In genomic region chr11:43269229-43269928, GRCh38 we compare ENCODE assay signal across 15 cellular contexts. TPM values are rescaled to one million over a fixed set of nuclear protein-coding genes. Genes with fewer than 3 reads are reported as not detected.
DNase-seq lines count a peak whose midpoint lies in the region; ATAC-seq and TF ChIP-seq lines count a peak whose summit lies in the region.
"Had no signal": no experiment of that assay in that cellular context is flagged by ENCODE, and none has a peak within 500 bp of the region (broad histone marks: within the 10 kb centered on the region; RNA-seq: fewer than 3 reads in every experiment).

No MANE protein-coding gene starts in this region.

- intact Hi-C loops in A673 (cut with micrococcal nuclease; ENCODE audit: unreplicated experiment) (loop anchor here (5.0 kb wide), 1 partner anchor 152 kb away; no protein-coding TSS in a partner anchor), IMR-90 (cut with micrococcal nuclease) (no loop called here)
- intact Hi-C loops in activated CD4-positive, alpha-beta T cell treated with anti-CD3 and anti-CD28 coated beads, Interleukin-2, amount 10 ng/mL, durations not matched to agents 24 days and 14 days (cut with micrococcal nuclease) = no loop called here

- H3K9ac ChIP-seq in IMR-90 (ENCODE audit: low read depth, low read length) = no peak overlapping the region
- H3K9ac ChIP-seq: parathyroid adenoma had no signal

- H2BK15ac ChIP-seq in IMR-90 (ENCODE audit: low read depth, low read length) = no peak overlapping the region

- H4K8ac ChIP-seq in IMR-90 (ENCODE audit: low read depth in 2 of 2, low read length in 2 of 2) = no peak overlapping the region

- peaks cover 4 to 30% of the 10 kb centered on the region in 2 donors for H3K27me3 Mint-ChIP-seq in T-cell
- no peaks in the 10 kb centered on the region for H3K27me3 Mint-ChIP-seq in activated CD4-positive, alpha-beta T cell treated with anti-CD3 and anti-CD28 coated beads, Interleukin-2, amount 10 ng/mL, durations not matched to agents 24 days and 14 days

- no peak for TF ChIP-seq CTCF in A673 (conservative IDR thresholded peaks at IDR 0.05; ENCODE audit: low read depth, low read length)
- no peak for TF ChIP-seq CTCF in IMR-90 (conservative IDR thresholded peaks at IDR 0.05; ENCODE audit: low read depth, low read length)

- no peak overlapping the region for H2AK9ac ChIP-seq in IMR-90 (replicated peaks; ENCODE audit: low read depth, low read length, poor library complexity)

- WGBS in IMR-90 (ENCODE audit: extremely low coverage in 2 of 2, insufficient read length in 1 of 2), 2 experiments = 35% methylated on average over 3 of the region's 16 CpGs; no CpG with 5 or more reads in 1 of the 2 experiments

- H3K23ac ChIP-seq in IMR-90 (ENCODE audit: low read depth, low read length) = no peak overlapping the region

- H3K4ac ChIP-seq in IMR-90 (ENCODE audit: low read depth, low read length) = no peak overlapping the region

- H3K36me3 ChIP-seq in A673 (ENCODE audit: insufficient read depth, low read length, poor library complexity, severe bottlenecking) (no peaks in the 10 kb centered on the region), IMR-90 (ENCODE audit: control insufficient read depth, insufficient read depth, low read length) (no peaks in the 10 kb centered on the region)
- H3K36me3 ChIP-seq: colonic mucosa, Peyer's patch, tibial artery had no signal

- no peaks in the 10 kb centered on the region for H4K20me1 ChIP-seq in IMR-90 (ENCODE audit: insufficient read depth, low read length)

- no peak overlapping the region for H4K5ac ChIP-seq in IMR-90 (ENCODE audit: low read depth, low read length)

- ATAC-seq in IMR-90 (ENCODE audit: low read depth) (no peak), T-cell (replicated peaks in 1 of 4) (no peak), GM19395 (IDR thresholded peaks at IDR 0.05; ENCODE audit: unreplicated experiment) (no peak)
- ATAC-seq: T-helper 17 cell had no signal

- no peak for TF ChIP-seq RAD21 in IMR-90 (IDR thresholded peaks at IDR 0.05; ENCODE audit: low read length)

- H3K27me3 ChIP-seq in A673 (replicated peaks; ENCODE audit: insufficient read depth, low read depth, low read length, poor library complexity) (no peaks in the 10 kb centered on the region), IMR-90 (ENCODE audit: control insufficient read depth, insufficient read depth, low read length) (no peaks in the 10 kb centered on the region)
- H3K27me3 ChIP-seq: colonic mucosa, Peyer's patch, tibial artery had no signal

- peaks cover 0 to 6% (median 6%) of the 10 kb centered on the region in 3 donors for H3K9me3 Mint-ChIP-seq in T-cell
- no peaks in the 10 kb centered on the region for H3K9me3 Mint-ChIP-seq in activated CD4-positive, alpha-beta T cell treated with anti-CD3 and anti-CD28 coated beads, Interleukin-2, amount 10 ng/mL, durations not matched to agents 24 days and 14 days

- H3K56ac ChIP-seq in IMR-90 (ENCODE audit: extremely low read depth, insufficient read depth, low read length) = no peak overlapping the region

- H2BK5ac ChIP-seq in IMR-90 (ENCODE audit: low read depth, low read length, poor library complexity, severe bottlenecking) = no peak overlapping the region

- peak overlapping the region; percentile 76 for H2AFZ ChIP-seq in IMR-90 (replicated peaks; ENCODE audit: low read length, poor library complexity)
- H2AFZ ChIP-seq: parathyroid adenoma had no signal

- H3K9me3 ChIP-seq in A673 (ENCODE audit: low read depth, low read length, poor library complexity, severe bottlenecking) = no peaks in the 10 kb centered on the region
- no peaks in the 10 kb centered on the region for H3K9me3 ChIP-seq in IMR-90 (ENCODE audit: control insufficient read depth, insufficient read depth, low read length)
- H3K9me3 ChIP-seq: colonic mucosa, Peyer's patch, tibial artery had no signal

- DNase-seq in A673 (ENCODE audit: low spot score) = peak; percentile 79
- DNase-seq in IMR-90 = no peak
- peak; percentile 78 for DNase-seq in cerebellum (ENCODE audit: low spot score)
- DNase-seq in left kidney (ENCODE audit: low read depth, low spot score) = peak; percentile 59
- no peak for DNase-seq in T-cell
- DNase-seq in activated CD4-positive, alpha-beta T cell treated with anti-CD3 and anti-CD28 coated beads, Interleukin-2, amount 10 ng/mL, durations not matched to agents 24 days and 14 days = no peak
- DNase-seq in NCI-H510A treated with DMSO at 0.1 percent for 48 hours (lab: John Stamatoyannopoulos, UW) = no peak
- DNase-seq: activated T-cell treated with anti-CD3 and anti-CD28 coated beads, Interleukin-2, amount 50 U/mL, for 1 hour; colonic mucosa; Kasumi-1; Peyer's patch; T-helper 17 cell; tibial artery had no signal

- no peaks in the 10 kb centered on the region for H3K36me3 Mint-ChIP-seq in T-cell
- no peaks in the 10 kb centered on the region for H3K36me3 Mint-ChIP-seq in activated CD4-positive, alpha-beta T cell treated with anti-CD3 and anti-CD28 coated beads, Interleukin-2, amount 10 ng/mL, durations not matched to agents 24 days and 14 days (ENCODE audit: low read depth)

- no peak overlapping the region for H3K4me2 ChIP-seq in IMR-90 (ENCODE audit: low read depth, low read length)

- H3K27ac Mint-ChIP-seq in T-cell = no peak overlapping the region
- no peak overlapping the region for H3K27ac Mint-ChIP-seq in activated CD4-positive, alpha-beta T cell treated with anti-CD3 and anti-CD28 coated beads, Interleukin-2, amount 10 ng/mL, durations not matched to agents 24 days and 14 days
- H3K27ac Mint-ChIP-seq: T-helper 17 cell had no signal

- CTCF ChIA-PET in A673 (lab: Charles Lee) = interaction anchor here (1.0 kb wide), 2 partner anchors 9 to 13 kb away, joined by 3 to 6 read pairs; no protein-coding TSS in a partner anchor
- CTCF ChIA-PET in IMR-90 (lab: Yijun Ruan, JAX) = interaction anchor here (2.8 kb wide), 1 partner anchor 13 kb away, joined by 13 read pairs; no protein-coding TSS in a partner anchor
- CTCF ChIA-PET in T-cell (lab: Charles Lee) = no interaction called here

- in situ Hi-C loops in IMR-90 (cut with MboI; ENCODE audit: low sequenced_read_pairs) = no loop called here

- dilution Hi-C loops in IMR-90 (cut with HindIII; ENCODE audit: low sequenced_read_pairs, unreplicated experiment) = no loop called here

- H3K9me1 ChIP-seq in IMR-90 (ENCODE audit: insufficient read depth, low read length) = no peaks in the 10 kb centered on the region

- H4K91ac ChIP-seq in IMR-90 (ENCODE audit: insufficient read depth, low read depth, low read length) = no peak overlapping the region

- H3K27ac ChIP-seq in A673 (ENCODE audit: low read depth, low read length, poor library complexity, severe bottlenecking) (peak overlapping the region; percentile 0), IMR-90 (ENCODE audit: insufficient read depth, low read length) (no peak overlapping the region)
- H3K27ac ChIP-seq: colonic mucosa, parathyroid adenoma, Peyer's patch, tibial artery had no signal

- H2BK20ac ChIP-seq in IMR-90 (ENCODE audit: low read depth, low read length) = no peak overlapping the region

- H3K4me3 ChIP-seq in A673 (ENCODE audit: low read depth, low read length, poor library complexity, severe bottlenecking) (no peak overlapping the region), IMR-90 (ENCODE audit: insufficient read depth, low read depth, low read length) (no peak overlapping the region)
- H3K4me3 ChIP-seq: colonic mucosa, Peyer's patch, tibial artery had no signal

- H3K18ac ChIP-seq in IMR-90 (ENCODE audit: low read depth, low read length) = no peak overlapping the region

- H3K4me1 ChIP-seq in A673 (ENCODE audit: insufficient read depth, low read length, poor library complexity, severe bottlenecking) = peaks cover 17% of the 10 kb centered on the region
- H3K4me1 ChIP-seq in IMR-90 (ENCODE audit: control insufficient read depth, insufficient read depth, low read length) = no peaks in the 10 kb centered on the region
- H3K4me1 ChIP-seq: colonic mucosa, parathyroid adenoma, Peyer's patch, tibial artery had no signal

- POLR2A ChIA-PET in A673 (lab: Charles Lee; ENCODE audit: low non-redundant PET) = no interaction called here
- POLR2A ChIA-PET in IMR-90 (lab: Charles Lee; ENCODE audit: unreplicated experiment) = interaction anchor here (0.6 kb wide), 1 partner anchor 205 kb away, joined by 3 read pairs; no protein-coding TSS in a partner anchor
- POLR2A ChIA-PET in T-cell (lab: Charles Lee) = no interaction called here

- peaks cover 0 to 5% (median 2%) of the 10 kb centered on the region in 3 donors for H3K4me1 Mint-ChIP-seq in T-cell
- peaks cover 2% of the 10 kb centered on the region for H3K4me1 Mint-ChIP-seq in activated CD4-positive, alpha-beta T cell treated with anti-CD3 and anti-CD28 coated beads, Interleukin-2, amount 10 ng/mL, durations not matched to agents 24 days and 14 days

- no peak overlapping the region for H2AK5ac ChIP-seq in IMR-90 (ENCODE audit: low read depth, low read length)

- no peak overlapping the region for H3K14ac ChIP-seq in IMR-90 (replicated peaks; ENCODE audit: low read depth, low read length)

- H3K4me3 Mint-ChIP-seq in T-cell = no peak overlapping the region
- no peak overlapping the region for H3K4me3 Mint-ChIP-seq in activated CD4-positive, alpha-beta T cell treated with anti-CD3 and anti-CD28 coated beads, Interleukin-2, amount 10 ng/mL, durations not matched to agents 24 days and 14 days
- H3K4me3 Mint-ChIP-seq: T-helper 17 cell had no signal

- no peaks in the 10 kb centered on the region for H3K79me1 ChIP-seq in IMR-90 (ENCODE audit: low read depth in 1 of 2, low read length in 2 of 2)

- no TSS peak for BruUV-seq in A673 (replicated peaks; lab: Mats Ljungman, UMichigan)
- no TSS peak for BruUV-seq in IMR-90 (replicated peaks; lab: Mats Ljungman, UMichigan)

- no peak for TF ChIP-seq POLR2A in IMR-90 (IDR thresholded peaks at IDR 0.05; ENCODE audit: low read depth, low read length)

- H2BK120ac ChIP-seq in IMR-90 (ENCODE audit: low read depth, low read length) = no peak overlapping the region

TF ChIP-seq in IMR-90, 13 proteins besides CTCF, POLR2A, EP300 and RAD21 (continues in another document):
- no peak for TF ChIP-seq FOS (IDR thresholded peaks at IDR 0.05; ENCODE audit: low read depth, low read length)
- no peak for TF ChIP-seq NFE2L2 (IDR thresholded peaks at IDR 0.05; ENCODE audit: low read depth, low read length)
- no peak for TF ChIP-seq MAFK (IDR thresholded peaks at IDR 0.05; ENCODE audit: low read depth, low read length)

RNA-seq across cellular contexts. Expression of gene API5, which starts 42.4 kb away (rescaled TPM):
- total RNA-seq in A673 (2021) (287 and 328 TPM in 2 replicates), IMR-90 (2012; rRNA removed) (59.9 and 94.7 TPM in 2 replicates), cerebellum (82.0 TPM), T-cell (100 to 1,000 TPM in 1 of 5 donors, 10 to 100 TPM in 4; 71.1 to 101 (median 97.2) TPM)
- polyA plus RNA-seq in IMR-90 (2012; rRNA removed) = 35.4 and 44.9 TPM in 2 replicates
- polyA plus RNA-seq in IMR-90 (2012; cell fraction: cytosol; rRNA removed) = 11.0 and 12.5 TPM in 2 replicates
- 4.6 and 23.4 TPM in 2 replicates for polyA plus RNA-seq in IMR-90 (2012; cell fraction: nucleus; rRNA removed; ENCODE audit: low replicate concordance)
- total RNA-seq in activated CD4-positive, alpha-beta T cell treated with anti-CD3 and anti-CD28 coated beads, Interleukin-2, amount 10 ng/mL, durations not matched to agents 24 days and 14 days = 171 and 182 TPM in 2 replicates

Comparison
In these comparisons a context has a peak if more than half of its experiments do, and no peak if none do; other contexts are left out.
1. DNase-seq: peak in A673 (single experiment), cerebellum (single experiment) and left kidney (single experiment); none in IMR-90 (single experiment), T-cell (0 of 34), activated CD4-positive, alpha-beta T cell treated with anti-CD3 and anti-CD28 coated beads, Interleukin-2, amount 10 ng/mL, durations not matched to agents 24 days and 14 days (single experiment) and NCI-H510A treated with DMSO at 0.1 percent for 48 hours (single experiment).
2. CTCF ChIA-PET loops: an anchor here in A673 (1.0 kb wide) and IMR-90 (2.8 kb wide); none called in T-cell.